Comparison of ENCODE assay signal across 8 cellular contexts in genomic region chr3:157129782-157130137, GRCh38. TPM values are rescaled to one million over a fixed set of nuclear protein-coding genes. Genes with fewer than 3 reads are reported as not detected.
DNase-seq lines count a peak whose midpoint lies in the region; ATAC-seq and TF ChIP-seq lines count a peak whose summit lies in the region.

No MANE protein-coding gene starts in this region.

- H3K27ac ChIP-seq in CD8-positive, alpha-beta memory T cell (ENCODE audit: low read depth, low read length) = peak overlapping the region; percentile 68
- H3K27ac ChIP-seq in uterus = peak overlapping the region; percentile 86 to 88

- no peaks in the 10 kb centered on the region for H3K27me3 Mint-ChIP-seq in CD8-positive, alpha-beta memory T cell

- H3K36me3 ChIP-seq in CD8-positive, alpha-beta memory T cell (ENCODE audit: insufficient read depth, low read length) = no peaks in the 10 kb centered on the region
- no peaks in the 10 kb centered on the region for H3K36me3 ChIP-seq in uterus

- H3K27ac Mint-ChIP-seq in CD8-positive, alpha-beta memory T cell = peak overlapping the region; percentile 89 to 98 (median 97)

- no peaks in the 10 kb centered on the region for H3K27me3 ChIP-seq in CD8-positive, alpha-beta memory T cell (ENCODE audit: insufficient read depth, low read length, poor library complexity, severe bottlenecking)
- no peaks in the 10 kb centered on the region for H3K27me3 ChIP-seq in uterus

- H3K36me3 Mint-ChIP-seq in CD8-positive, alpha-beta memory T cell = no peaks in the 10 kb centered on the region

- peak overlapping the region; percentile 13 to 91 (median 76) for H3K4me3 Mint-ChIP-seq in CD8-positive, alpha-beta memory T cell

- POLR2A ChIA-PET in CD8-positive, alpha-beta memory T cell (lab: Charles Lee) = interaction anchor here (0.5 to 1.6 kb wide), 3 partner anchors 455 to 1086 kb away, joined by 3 to 6 read pairs (median 5); partner anchors contain the start of gene TIPARP

- no peak for TF ChIP-seq CTCF in uterus (IDR thresholded peaks at IDR 0.05)

- ATAC-seq in GM18873 (IDR thresholded peaks at IDR 0.05; ENCODE audit: low FRiP score, unreplicated experiment) = no peak

- intact Hi-C loops in uterus (cut with DNase I; ENCODE audit: low total_unique reads) = loop anchor here (5.0 to 10.0 kb wide), 2 partner anchors 47 to 455 kb away; partner anchors contain the start of gene TIPARP

- no peaks in the 10 kb centered on the region for H3K9me3 ChIP-seq in CD8-positive, alpha-beta memory T cell (ENCODE audit: low read length)
- no peaks in the 10 kb centered on the region for H3K9me3 ChIP-seq in uterus

- no peak for DNase-seq in CD8-positive, alpha-beta memory T cell
- DNase-seq in NCI-H2107 (lab: John Stamatoyannopoulos, UW) (peak; percentile 76), brain pericyte (ENCODE audit: low read depth, low spot score) (peak; percentile 52), midbrain (lab: John Stamatoyannopoulos, UW) (peak; percentile 58), uterus (peak in 1 of 2 donors; percentile 23), SHP77 (lab: John Stamatoyannopoulos, UW) (no peak), NCI-H1105 (lab: John Stamatoyannopoulos, UW) (no peak)

- H3K4me3 ChIP-seq in CD8-positive, alpha-beta memory T cell (ENCODE audit: low read length) = peak overlapping the region; percentile 15
- no peak overlapping the region for H3K4me3 ChIP-seq in uterus

- H3K4me1 ChIP-seq in CD8-positive, alpha-beta memory T cell (ENCODE audit: insufficient read depth, low read length) = peaks cover 54% of the 10 kb centered on the region
- H3K4me1 ChIP-seq in uterus = peaks cover 8 to 22% of the 10 kb centered on the region in 2 donors

- TF ChIP-seq POLR2A in uterus (IDR thresholded peaks at IDR 0.05) = no peak

- H3K9me3 Mint-ChIP-seq in CD8-positive, alpha-beta memory T cell = no peaks in the 10 kb centered on the region

- H3K4me1 Mint-ChIP-seq in CD8-positive, alpha-beta memory T cell = peaks cover 72 to 87% (median 82%) of the 10 kb centered on the region in 3 donors

- CTCF ChIA-PET in CD8-positive, alpha-beta memory T cell (lab: Charles Lee) = interaction anchor here (0.8 to 4.6 kb wide), 3 partner anchors 11 to 455 kb away, joined by 3 to 28 read pairs (median 24); partner anchors contain the start of gene TIPARP

RNA-seq across cellular contexts. Expression of gene CCNL1, which starts 30.2 kb away (rescaled TPM):
- total RNA-seq in CD8-positive, alpha-beta memory T cell = 100 to 1,000 TPM; 125 to 126 TPM
- 62.1 TPM for polyA plus RNA-seq in CD8-positive, alpha-beta memory T cell
- 100 to 1,000 TPM; 100 to 252 (median 155) TPM for total RNA-seq in uterus

Comparison
In these comparisons a context has a peak if more than half of its experiments do, and no peak if none do; other contexts are left out.
1. DNase-seq: peak in NCI-H2107 (single experiment), brain pericyte (single experiment) and midbrain (single experiment); none in CD8-positive, alpha-beta memory T cell (0 of 5), SHP77 (0 of 2) and NCI-H1105 (single experiment).